8 cellular contexts compared by ENCODE assay signal in genomic region chr1:27659497-27660299, GRCh38. TPM values are rescaled to one million over a fixed set of nuclear protein-coding genes. Genes with fewer than 3 reads are reported as not detected.
DNase-seq lines count a peak whose midpoint lies in the region; ATAC-seq, FAIRE-seq and TF ChIP-seq lines count a peak whose summit lies in the region.

No MANE protein-coding gene starts in this region.

- no peaks in the 10 kb centered on the region for H3K27me3 ChIP-seq in K562 (ENCODE audit: control insufficient read depth in 2 of 2, insufficient read depth in 2 of 2, low read length in 2 of 2)
- no peaks in the 10 kb centered on the region for H3K27me3 ChIP-seq in gastrocnemius medialis

- no peak for TF ChIP-seq RAD21 in K562 (CRISPR knock-in tag; conservative IDR thresholded peaks at IDR 0.05 in 1 of 2, IDR thresholded peaks at IDR 0.05 in 1 of 2)

- H3K27ac ChIP-seq in K562 (ENCODE audit: extremely low read depth, low read depth, low read length): peak overlapping the region; percentile 48; the same call in 1 of the 3 replicates
- H3K27ac ChIP-seq in gastrocnemius medialis: peak overlapping the region; percentile 85 to 93 (median 88)

- peak overlapping the region; percentile 42 to 92; a peak in 3 of 4 replicates for H3K9ac ChIP-seq in K562 (ENCODE audit: insufficient read depth in 1 of 2, low read depth in 2 of 2, low read length in 2 of 2)

- H3K4me1 ChIP-seq in K562 (replicated peaks in 1 of 2; ENCODE audit: control insufficient read depth in 2 of 2, insufficient read depth in 2 of 2, low read length in 2 of 2) (peaks cover 32 to 34% of the 10 kb centered on the region in 2 experiments), gastrocnemius medialis (peaks cover 8 to 39% of the 10 kb centered on the region in 2 donors)

- TSS peak; percentile 70 for BruUV-seq in K562 (replicated peaks; lab: Mats Ljungman, UMichigan)

- no peaks in the 10 kb centered on the region for H3K79me2 ChIP-seq in K562 (ENCODE audit: control insufficient read depth, insufficient read depth, low read length)

- intact Hi-C loops in K562 (cut with micrococcal nuclease): loop anchor here (5.0 to 10.0 kb wide), 3 partner anchors 102 to 615 kb away; no protein-coding TSS in a partner anchor
- intact Hi-C loops in gastrocnemius medialis (cut with DNase I; ENCODE audit: low total_unique reads): loop anchor here (2.0 to 5.0 kb wide), 3 partner anchors 32 to 357 kb away; no protein-coding TSS in a partner anchor

- WGBS in K562 (ENCODE audit: insufficient coverage, low coverage, missing lambda C conversion rate): 4% methylated on average over 67 of the region's 78 CpGs

- no peaks in the 10 kb centered on the region for H4K20me1 ChIP-seq in K562 (replicated peaks; ENCODE audit: control insufficient read depth, insufficient read depth, low read length)

- peak overlapping the region; percentile 71 for H3K4me2 ChIP-seq in K562 (ENCODE audit: insufficient read depth, low read length)

- no peak for TF ChIP-seq CTCF in GM13977 (IDR thresholded peaks at IDR 0.05; ENCODE audit: extremely low read depth, insufficient read depth, missing control alignments)
- TF ChIP-seq CTCF in K562 (IDR thresholded peaks at IDR 0.05 in 2 of 3, conservative IDR thresholded peaks at IDR 0.05 in 1 of 3; ENCODE audit: insufficient read depth in 2 of 3, low read depth in 1 of 3, low read length in 3 of 3): peak in 1 of 3 experiments; percentile 7; a peak in 1 of 6 replicates
- TF ChIP-seq CTCF in gastrocnemius medialis (IDR thresholded peaks at IDR 0.05 in 4 of 5, conservative IDR thresholded peaks at IDR 0.05 in 1 of 5): no peak

- H2AFZ ChIP-seq in K562 (ENCODE audit: low read depth, low read length): peak overlapping the region; percentile 69

- TF ChIP-seq POLR2A in K562 (conservative IDR thresholded peaks at IDR 0.05) (0 out of 2 replicates have a peak, but pooled peaks have one; percentile 52), gastrocnemius medialis (IDR thresholded peaks at IDR 0.05) (peak; percentile 59 to 63)

- H3K36me3 ChIP-seq in K562 (ENCODE audit: control insufficient read depth, insufficient read depth, low read length): no peaks in the 10 kb centered on the region
- no peaks in the 10 kb centered on the region for H3K36me3 ChIP-seq in gastrocnemius medialis

- POLR2A ChIA-PET in K562 (lab: Yijun Ruan, JAX): interaction anchor here (1.1 kb wide), 1 partner anchor 54 kb away, joined by 6 read pairs; no protein-coding TSS in a partner anchor

- no peaks in the 10 kb centered on the region for H3K9me3 ChIP-seq in K562 (replicated peaks; ENCODE audit: control insufficient read depth, insufficient read depth, low read depth, low read length)
- no peaks in the 10 kb centered on the region for H3K9me3 ChIP-seq in gastrocnemius medialis

- TF ChIP-seq EP300 in K562 (IDR thresholded peaks at IDR 0.05; ENCODE audit: low read length): no peak

- CTCF ChIA-PET in K562 (lab: Yijun Ruan, JAX; ENCODE audit: low intra/inter-chr PET ratio): interaction anchor here (0.6 to 8.3 kb wide), 4 partner anchors 46 to 351 kb away, joined by 3 to 157 read pairs (median 3); no protein-coding TSS in a partner anchor

- in situ Hi-C loops in GM13977 (cut with MboI; ENCODE audit: low pct_unique_long_range_greater_than_20kb, low sequenced_read_pairs, unreplicated experiment): no loop called here
- in situ Hi-C loops in K562 (cut with MboI): loop anchor here (5.0 kb wide), 3 partner anchors 47 to 267 kb away; partner anchors contain the start of gene GPR3
- in situ Hi-C loops in gastrocnemius medialis (cut with MboI; ENCODE audit: low sequenced_read_pairs in 4 of 4): loop anchor here in 3 of 4 donors (5.0 to 10.0 kb wide), 3 partner anchors 47 to 265 kb away; partner anchors contain the start of gene GPR3 (in 2 of the 3)

- peak overlapping the region; percentile 46 for H3K4me3 ChIP-seq in K562
- peak overlapping the region; percentile 39 for H3K4me3 ChIP-seq in iPS-11a (ENCODE audit: low read depth, low read length)
- peak overlapping the region; percentile 49 to 64 (median 55) for H3K4me3 ChIP-seq in gastrocnemius medialis

- ATAC-seq in HG02840 (IDR thresholded peaks at IDR 0.05; ENCODE audit: low FRiP score, unreplicated experiment) (peak; percentile 59), K562 (peak; percentile 92), gastrocnemius medialis (peak; percentile 58 to 71)

- peak; percentile 91 for DNase-seq in GM13977 (ENCODE audit: low spot score)
- peak; percentile 28 for DNase-seq in NCI-H187 treated with DMSO at 0.1 percent for 48 hours (lab: John Stamatoyannopoulos, UW)
- DNase-seq in UCSD-AML1 (lab: John Stamatoyannopoulos, UW; ENCODE audit: unreplicated experiment): peak; percentile 93
- DNase-seq in K562 (ENCODE audit: extremely low read depth in 1 of 4, low spot score in 3 of 4): peak; percentile 94 to 97 (median 96)
- peak; percentile 77 to 87 for DNase-seq in gastrocnemius medialis
- no peak for DNase-seq in H4 (ENCODE audit: low spot score)

- FAIRE-seq in K562 (lab: Jason Lieb, UNC): peak; percentile 73

- H3K9me1 ChIP-seq in K562 (ENCODE audit: control insufficient read depth, insufficient read depth, low read length): no peaks in the 10 kb centered on the region

RNA-seq across cellular contexts. Expression of gene IFI6, which starts 12.3 kb away (rescaled TPM):
- 0.67 TPM in 1 of 2 replicates, not detected in the other for total RNA-seq in K562 (2011; cell fraction: chromatin; rRNA removed; ENCODE audit: low replicate concordance)
- total RNA-seq in K562 (2011; cell fraction: nucleolus; rRNA removed): 2.6 and 3.8 TPM in 2 replicates
- total RNA-seq in K562 (2011; cell fraction: nucleoplasm; rRNA removed): 1.1 and 2.4 TPM in 2 replicates
- total RNA-seq in K562 (2014; rRNA removed) (4.5 and 4.7 TPM in 2 replicates), K562 (2014; rRNA removed; fragmentation: Illumina TruSeq; extraction: Trizol) (0.99 and 1.0 TPM in 2 replicates), K562 (2015; rRNA removed; fragmentation: Illumina TruSeq; extraction: Trizol) (1.6 and 2.2 TPM in 2 replicates), K562 (2021) (3.8 and 5.0 TPM in 2 replicates), gastrocnemius medialis (10 to 100 TPM in 3 of 4 donors, 1 to 10 TPM in 1; 7.7 to 25.1 (median 14.5) TPM)
- polyA plus RNA-seq in K562 (2011; rRNA removed) (2.0 and 2.7 TPM in 2 replicates), K562 (2014; fragmentation: Illumina TruSeq; extraction: Trizol) (2.4 and 2.9 TPM in 2 replicates), K562 (2014; fragmentation: Nextera tagmentation; extraction: Ambion mirVana) (under 1 TPM; 0.17 to 0.76 TPM), K562 (2014; rRNA removed) (4.0 and 4.4 TPM in 2 replicates)
- polyA plus RNA-seq in K562 (2011; cell fraction: cytosol; rRNA removed): 3.4 and 3.9 TPM in 2 replicates
- 0.55 and 1.0 TPM in 2 replicates for polyA plus RNA-seq in K562 (2011; cell fraction: nucleus; rRNA removed)
- polyA plus RNA-seq in K562 (2012): 8.1 and 10.3 TPM in 2 replicates
- 0.60 TPM in 1 of 2 replicates, not detected in the other for polyA minus RNA-seq in K562 (2011; rRNA and poly(A)+ RNA removed)
- polyA minus RNA-seq in K562 (2011; cell fraction: cytosol; rRNA and poly(A)+ RNA removed): 1.4 and 2.8 TPM in 2 replicates
- polyA minus RNA-seq in K562 (2011; cell fraction: nucleus; rRNA and poly(A)+ RNA removed): not detected in 2 replicates
- total RNA-seq in H4 (2014; rRNA removed; shearing (Covaris generic)): 257 and 342 TPM in 2 replicates

RNA-seq across cellular contexts. Expression of gene FGR, which starts 24.7 kb away (rescaled TPM):
- not detected in 2 replicates for total RNA-seq in K562 (2011; cell fraction: chromatin; rRNA removed; ENCODE audit: low replicate concordance)
- not detected in 2 replicates for total RNA-seq in K562 (2011; cell fraction: nucleolus; rRNA removed)
- not detected in 2 replicates for total RNA-seq in K562 (2011; cell fraction: nucleoplasm; rRNA removed)
- total RNA-seq in K562 (2014; rRNA removed) (not detected in 2 replicates), K562 (2014; rRNA removed; fragmentation: Illumina TruSeq; extraction: Trizol) (not detected in 2 replicates), K562 (2015; rRNA removed; fragmentation: Illumina TruSeq; extraction: Trizol) (not detected in 2 replicates), K562 (2021) (0.11 and 0.38 TPM in 2 replicates), gastrocnemius medialis (1 to 10 TPM; 1.3 to 5.8 (median 4.7) TPM)
- polyA plus RNA-seq in K562 (2011; rRNA removed) (0.04 TPM in 1 of 2 replicates, not detected in the other), K562 (2014; fragmentation: Illumina TruSeq; extraction: Trizol) (not detected in 2 replicates), K562 (2014; fragmentation: Nextera tagmentation; extraction: Ambion mirVana) (not detected), K562 (2014; rRNA removed) (not detected in 2 replicates)
- 0.06 TPM in 1 of 2 replicates, not detected in the other for polyA plus RNA-seq in K562 (2011; cell fraction: cytosol; rRNA removed)
- polyA plus RNA-seq in K562 (2011; cell fraction: nucleus; rRNA removed): 0.20 TPM in 1 of 2 replicates, not detected in the other
- polyA plus RNA-seq in K562 (2012): not detected in 2 replicates
- not detected in 2 replicates for polyA minus RNA-seq in K562 (2011; rRNA and poly(A)+ RNA removed)
- not detected in 2 replicates for polyA minus RNA-seq in K562 (2011; cell fraction: cytosol; rRNA and poly(A)+ RNA removed)
- polyA minus RNA-seq in K562 (2011; cell fraction: nucleus; rRNA and poly(A)+ RNA removed): not detected in 2 replicates
- total RNA-seq in H4 (2014; rRNA removed; shearing (Covaris generic)): not detected in 2 replicates

RNA-seq across cellular contexts. Expression of gene AHDC1, which starts 55.8 kb away (rescaled TPM):
- total RNA-seq in K562 (2011; cell fraction: chromatin; rRNA removed; ENCODE audit: low replicate concordance): 62.5 and 101 TPM in 2 replicates
- total RNA-seq in K562 (2011; cell fraction: nucleolus; rRNA removed): 36.7 and 38.9 TPM in 2 replicates
- 49.2 and 72.8 TPM in 2 replicates for total RNA-seq in K562 (2011; cell fraction: nucleoplasm; rRNA removed)
- total RNA-seq in K562 (2014; rRNA removed) (7.9 and 12.5 TPM in 2 replicates), K562 (2014; rRNA removed; fragmentation: Illumina TruSeq; extraction: Trizol) (3.6 and 4.6 TPM in 2 replicates), K562 (2015; rRNA removed; fragmentation: Illumina TruSeq; extraction: Trizol) (4.7 and 4.8 TPM in 2 replicates), K562 (2021) (36.4 and 37.8 TPM in 2 replicates), gastrocnemius medialis (10 to 100 TPM; 22.2 to 57.9 (median 35.2) TPM)
- polyA plus RNA-seq in K562 (2011; rRNA removed) (3.1 and 4.2 TPM in 2 replicates), K562 (2014; fragmentation: Illumina TruSeq; extraction: Trizol) (5.4 and 9.5 TPM in 2 replicates), K562 (2014; fragmentation: Nextera tagmentation; extraction: Ambion mirVana) (under 1 TPM; 0.21 to 0.59 TPM), K562 (2014; rRNA removed) (8.5 and 9.0 TPM in 2 replicates)
- 2.3 and 3.9 TPM in 2 replicates for polyA plus RNA-seq in K562 (2011; cell fraction: cytosol; rRNA removed)
- polyA plus RNA-seq in K562 (2011; cell fraction: nucleus; rRNA removed): 13.3 and 21.8 TPM in 2 replicates
- 13.7 and 18.2 TPM in 2 replicates for polyA plus RNA-seq in K562 (2012)
- 3.7 and 9.1 TPM in 2 replicates for polyA minus RNA-seq in K562 (2011; rRNA and poly(A)+ RNA removed)
- 12.2 and 15.2 TPM in 2 replicates for polyA minus RNA-seq in K562 (2011; cell fraction: cytosol; rRNA and poly(A)+ RNA removed)
- polyA minus RNA-seq in K562 (2011; cell fraction: nucleus; rRNA and poly(A)+ RNA removed): 10.6 and 11.6 TPM in 2 replicates
- 2.0 and 3.6 TPM in 2 replicates for total RNA-seq in H4 (2014; rRNA removed; shearing (Covaris generic))
